ENCODE assay signal across 27 cellular contexts in genomic region chr20:45390931-45391330, GRCh38. TPM values are rescaled to one million over a fixed set of nuclear protein-coding genes. Genes with fewer than 3 reads are reported as not detected.
"Had no signal": no experiment of that assay in that cellular context is flagged by ENCODE, and none has a peak within 500 bp of the region (broad histone marks: within the 10 kb centered on the region; RNA-seq: fewer than 3 reads in every experiment).

No MANE protein-coding gene starts in this region.

- H3K27ac ChIP-seq: RWPE1 had no signal

- ATAC-seq: Panc1, PC-3 had no signal

- H3K9ac ChIP-seq: SK-N-SH had no signal

- H3K4me2 ChIP-seq: SK-N-SH had no signal

- DNase-seq: KBM-7; MV-4-11; NCI-H1048; NCI-H1105; NCI-H1417; NCI-H1436 treated with DMSO at 0.1 percent for 48 hours; NCI-H1694; NCI-H187 treated with DMSO at 0.1 percent for 48 hours; NCI-H2029 treated with DMSO at 0.1 percent for 48 hours; NCI-H2171 treated with DMSO at 0.1 percent for 48 hours; NCI-H524 treated with DMSO at 0.1 percent for 48 hours; NCI-H69; NCI-H774; NK-92 treated with Interleukin-12 subunit alpha and Interleukin-12 subunit beta, amount 100 ng/mL, for 24 hours; PC-3; SHP77; SK-N-SH; SW 1271; T-helper 1 cell had no signal

RNA-seq across cellular contexts. Expression of gene TP53TG5, which starts 12.8 kb away (rescaled TPM):
- total RNA-seq: LHCN-M2, MCF 10A, NCI-H460, OCI-LY7, PC-3, SK-MEL-5 had no signal
- polyA plus RNA-seq: IgD-negative memory B cell, SK-N-SH had no signal

RNA-seq across cellular contexts. Expression of gene DBNDD2, which starts 17.2 kb away (rescaled TPM):
- polyA plus RNA-seq: IgD-negative memory B cell had no signal

RNA-seq across cellular contexts. Expression of gene SDC4, which starts 42.7 kb away (rescaled TPM):
- total RNA-seq: OCI-LY7 had no signal
- polyA plus RNA-seq: IgD-negative memory B cell had no signal
